ENCODE assay signal across 11 cellular contexts in genomic region chr22:16771569-16771968, GRCh38. TPM values are rescaled to one million over a fixed set of nuclear protein-coding genes. Genes with fewer than 3 reads are reported as not detected.
"Had no signal": no experiment of that assay in that cellular context is flagged by ENCODE, and none has a peak within 500 bp of the region (broad histone marks: within the 10 kb centered on the region; RNA-seq: fewer than 3 reads in every experiment).

No MANE protein-coding gene starts in this region.

RNA-seq across cellular contexts. Expression of gene XKR3, which starts 53.6 kb away (rescaled TPM):
- total RNA-seq: OCI-LY7, PC-3, PC-9, Peyer's patch, Right ventricle myocardium inferior, Right ventricle myocardium superior, RPMI7951, SJCRH30, SJSA1, T-cell had no signal
- polyA plus RNA-seq: SK-N-SH had no signal
